1 cellular context compared by ENCODE assay signal in the genomic region with DNA sequence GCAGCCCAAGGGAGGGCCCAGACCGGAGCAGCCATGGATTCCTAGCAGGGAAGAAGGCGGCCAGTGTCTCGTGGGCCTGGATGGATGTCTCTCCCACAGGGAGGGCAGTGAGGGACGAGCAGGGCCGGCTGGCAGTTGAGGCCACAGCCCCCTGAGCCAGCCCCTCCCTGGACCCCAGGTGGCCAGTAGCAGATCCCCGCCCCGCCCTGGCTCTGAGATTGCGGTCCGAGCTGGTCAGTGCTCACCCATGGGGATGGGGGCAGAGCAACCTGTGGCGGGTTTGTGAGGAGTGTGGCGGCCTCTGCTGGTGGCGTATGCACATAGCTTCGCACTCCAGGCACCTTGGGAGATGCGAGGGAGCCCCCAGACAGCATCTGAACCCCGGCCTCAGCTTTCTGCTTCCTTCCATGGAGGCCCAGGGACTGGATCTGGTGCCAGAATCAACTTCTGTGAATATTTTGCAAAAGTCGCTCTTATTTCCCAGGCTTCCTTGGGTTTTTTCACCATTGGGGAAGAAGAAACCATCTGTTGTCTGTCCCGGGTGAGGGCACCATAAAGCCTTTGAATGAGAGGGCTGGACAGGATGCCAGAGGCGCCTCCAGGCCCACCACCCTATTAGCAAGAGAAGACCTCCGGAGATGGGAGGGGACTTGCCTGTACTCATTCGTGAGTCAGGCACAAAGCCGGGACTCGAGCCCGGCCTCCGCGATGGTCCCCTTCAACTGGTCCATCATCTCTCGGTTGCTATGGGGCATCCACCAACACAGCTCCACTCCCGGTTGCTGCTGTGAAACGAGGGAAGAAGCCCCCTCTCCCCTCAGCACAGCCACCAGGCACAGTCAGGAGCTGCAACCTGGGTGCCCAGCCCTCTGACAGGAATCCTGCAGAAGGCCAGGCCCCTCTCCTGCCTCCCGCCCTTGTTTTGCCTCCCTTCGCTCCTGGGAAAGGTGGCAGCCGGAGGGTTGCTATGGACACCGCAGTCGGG.
TF ChIP-seq lines count a peak whose summit lies in the region.

No MANE protein-coding gene starts in this region.

TF ChIP-seq in HEK293, 187 proteins besides CTCF, POLR2A, EP300 and RAD21 (continued from another document):
- TF ChIP-seq, protein P1, sequence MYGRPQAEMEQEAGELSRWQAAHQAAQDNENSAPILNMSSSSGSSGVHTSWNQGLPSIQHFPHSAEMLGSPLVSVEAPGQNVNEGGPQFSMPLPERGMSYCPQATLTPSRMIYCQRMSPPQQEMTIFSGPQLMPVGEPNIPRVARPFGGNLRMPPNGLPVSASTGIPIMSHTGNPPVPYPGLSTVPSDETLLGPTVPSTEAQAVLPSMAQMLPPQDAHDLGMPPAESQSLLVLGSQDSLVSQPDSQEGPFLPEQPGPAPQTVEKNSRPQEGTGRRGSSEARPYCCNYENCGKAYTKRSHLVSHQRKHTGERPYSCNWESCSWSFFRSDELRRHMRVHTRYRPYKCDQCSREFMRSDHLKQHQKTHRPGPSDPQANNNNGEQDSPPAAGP (tag by site-specific recombination; IDR thresholded peaks at IDR 0.05) = peak; percentile 67
- peak; percentile 43; the same call in 1 of the 2 replicates for TF ChIP-seq ZNF335 (tag by site-specific recombination; conservative IDR thresholded peaks at IDR 0.05)
- TF ChIP-seq ZNF48 (tag by site-specific recombination; IDR thresholded peaks at IDR 0.05) = no peak
- TF ChIP-seq TRIM28 (IDR thresholded peaks at IDR 0.05; ENCODE audit: borderline replicate concordance, low read length) = no peak
- TF ChIP-seq ZNF837 (tag by site-specific recombination; IDR thresholded peaks at IDR 0.05) = no peak
- no peak for TF ChIP-seq MZF1 (tag by site-specific recombination; IDR thresholded peaks at IDR 0.05; ENCODE audit: borderline replicate concordance)
- no peak for TF ChIP-seq ZNF311 (tag by site-specific recombination; IDR thresholded peaks at IDR 0.05; ENCODE audit: borderline replicate concordance)
- TF ChIP-seq, protein P2, sequence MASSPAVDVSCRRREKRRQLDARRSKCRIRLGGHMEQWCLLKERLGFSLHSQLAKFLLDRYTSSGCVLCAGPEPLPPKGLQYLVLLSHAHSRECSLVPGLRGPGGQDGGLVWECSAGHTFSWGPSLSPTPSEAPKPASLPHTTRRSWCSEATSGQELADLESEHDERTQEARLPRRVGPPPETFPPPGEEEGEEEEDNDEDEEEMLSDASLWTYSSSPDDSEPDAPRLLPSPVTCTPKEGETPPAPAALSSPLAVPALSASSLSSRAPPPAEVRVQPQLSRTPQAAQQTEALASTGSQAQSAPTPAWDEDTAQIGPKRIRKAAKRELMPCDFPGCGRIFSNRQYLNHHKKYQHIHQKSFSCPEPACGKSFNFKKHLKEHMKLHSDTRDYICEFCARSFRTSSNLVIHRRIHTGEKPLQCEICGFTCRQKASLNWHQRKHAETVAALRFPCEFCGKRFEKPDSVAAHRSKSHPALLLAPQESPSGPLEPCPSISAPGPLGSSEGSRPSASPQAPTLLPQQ (tag by site-specific recombination; IDR thresholded peaks at IDR 0.05) = peak; percentile 51; the same call in 1 of the 2 replicates
- TF ChIP-seq ZNF558 (tag by site-specific recombination; IDR thresholded peaks at IDR 0.05) = no peak
- TF ChIP-seq ZNF169 (tag by site-specific recombination; IDR thresholded peaks at IDR 0.05) = no peak
- TF ChIP-seq ZNF133 (tag by site-specific recombination; IDR thresholded peaks at IDR 0.05) = no peak
- no peak for TF ChIP-seq ZNF292 (tag by site-specific recombination; IDR thresholded peaks at IDR 0.05; ENCODE audit: borderline replicate concordance, low read depth)
- TF ChIP-seq ZNF76 (tag by site-specific recombination; IDR thresholded peaks at IDR 0.05; ENCODE audit: borderline replicate concordance, low read depth) = 0 out of 2 replicates have a peak, but pooled peaks have one; percentile 24
- TF ChIP-seq ZNF626 (tag by site-specific recombination; IDR thresholded peaks at IDR 0.05) = no peak
- TF ChIP-seq ZNF654 (tag by site-specific recombination; IDR thresholded peaks at IDR 0.05; ENCODE audit: low read depth) = peak; percentile 86
- TF ChIP-seq SALL2 (tag by site-specific recombination; IDR thresholded peaks at IDR 0.05; ENCODE audit: borderline replicate concordance) = no peak
- TF ChIP-seq SP7 (tag by site-specific recombination; IDR thresholded peaks at IDR 0.05) = peak; percentile 39
- TF ChIP-seq, protein P3, sequence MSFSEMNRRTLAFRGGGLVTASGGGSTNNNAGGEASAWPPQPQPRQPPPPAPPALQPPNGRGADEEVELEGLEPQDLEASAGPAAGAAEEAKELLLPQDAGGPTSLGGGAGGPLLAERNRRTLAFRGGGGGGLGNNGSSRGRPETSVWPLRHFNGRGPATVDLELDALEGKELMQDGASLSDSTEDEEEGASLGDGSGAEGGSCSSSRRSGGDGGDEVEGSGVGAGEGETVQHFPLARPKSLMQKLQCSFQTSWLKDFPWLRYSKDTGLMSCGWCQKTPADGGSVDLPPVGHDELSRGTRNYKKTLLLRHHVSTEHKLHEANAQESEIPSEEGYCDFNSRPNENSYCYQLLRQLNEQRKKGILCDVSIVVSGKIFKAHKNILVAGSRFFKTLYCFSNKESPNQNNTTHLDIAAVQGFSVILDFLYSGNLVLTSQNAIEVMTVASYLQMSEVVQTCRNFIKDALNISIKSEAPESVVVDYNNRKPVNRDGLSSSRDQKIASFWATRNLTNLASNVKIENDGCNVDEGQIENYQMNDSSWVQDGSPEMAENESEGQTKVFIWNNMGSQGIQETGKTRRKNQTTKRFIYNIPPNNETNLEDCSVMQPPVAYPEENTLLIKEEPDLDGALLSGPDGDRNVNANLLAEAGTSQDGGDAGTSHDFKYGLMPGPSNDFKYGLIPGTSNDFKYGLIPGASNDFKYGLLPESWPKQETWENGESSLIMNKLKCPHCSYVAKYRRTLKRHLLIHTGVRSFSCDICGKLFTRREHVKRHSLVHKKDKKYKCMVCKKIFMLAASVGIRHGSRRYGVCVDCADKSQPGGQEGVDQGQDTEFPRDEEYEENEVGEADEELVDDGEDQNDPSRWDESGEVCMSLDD (tag by site-specific recombination; IDR thresholded peaks at IDR 0.05) = peak; percentile 52; the same call in 1 of the 2 replicates
- no peak for TF ChIP-seq PRDM4 (tag by site-specific recombination; IDR thresholded peaks at IDR 0.05)
- TF ChIP-seq ZBTB7A (tag by site-specific recombination; IDR thresholded peaks at IDR 0.05; ENCODE audit: low read depth) = no peak
- no peak for TF ChIP-seq ZNF324 (tag by site-specific recombination; IDR thresholded peaks at IDR 0.05)
- peak; percentile 51; the same call in 1 of the 2 replicates for TF ChIP-seq GLIS2 (tag by site-specific recombination; IDR thresholded peaks at IDR 0.05)
- TF ChIP-seq GLIS1 (tag by site-specific recombination; IDR thresholded peaks at IDR 0.05) = peak; percentile 44; the same call in 1 of the 2 replicates
- TF ChIP-seq HIC1 (tag by site-specific recombination; IDR thresholded peaks at IDR 0.05) = no peak
- peak; percentile 68 for TF ChIP-seq ZBTB17 (tag by site-specific recombination; IDR thresholded peaks at IDR 0.05)
- TF ChIP-seq SP3 (tag by site-specific recombination; IDR thresholded peaks at IDR 0.05) = 0 out of 2 replicates have a peak, but pooled peaks have one; percentile 32
